22 cellular contexts compared by ENCODE assay signal in the genomic region with DNA sequence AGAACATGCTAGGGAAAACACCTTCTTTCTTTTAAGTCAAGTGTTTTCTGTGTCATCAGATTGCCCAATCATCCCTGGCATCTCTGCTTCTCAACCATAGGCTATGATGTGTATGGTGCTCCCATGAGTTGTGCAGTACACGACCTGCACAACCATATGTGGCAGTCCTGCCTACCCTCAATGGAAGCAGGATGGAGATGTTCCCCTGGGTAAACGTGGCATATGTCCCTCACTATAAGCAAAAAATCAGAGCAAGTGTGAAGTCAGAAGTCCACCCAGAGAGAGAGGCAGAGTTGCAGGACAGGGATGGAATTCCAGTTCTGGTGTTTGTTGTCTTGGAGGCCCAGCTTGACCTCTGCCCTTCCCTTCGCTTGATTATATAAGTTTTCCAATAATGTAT. TPM values are rescaled to one million over a fixed set of nuclear protein-coding genes. Genes with fewer than 3 reads are reported as not detected.
DNase-seq lines count a peak whose midpoint lies in the region; ATAC-seq, FAIRE-seq and TF ChIP-seq lines count a peak whose summit lies in the region.
"Had no signal": no experiment of that assay in that cellular context is flagged by ENCODE, and none has a peak within 500 bp of the region (broad histone marks: within the 10 kb centered on the region; RNA-seq: fewer than 3 reads in every experiment).

No MANE protein-coding gene starts in this region.

- H2AFZ ChIP-seq in GM23248, result peak overlapping the region; percentile 93; the same call in 1 of the 2 replicates
- H2AFZ ChIP-seq in K562 (ENCODE audit: low read depth, low read length), result peak overlapping the region; percentile 92

- DNase-seq in activated T-cell treated with anti-CD3 and anti-CD28 coated beads, Interleukin-2, amount 50 U/mL, for 72 hours, result no peak
- no peak for DNase-seq in activated T-cell treated with anti-CD3 and anti-CD28 coated beads, Interleukin-2, amount 50 U/mL, for 4 hours
- DNase-seq in GM23248, result no peak
- DNase-seq in K562 (ENCODE audit: extremely low read depth in 1 of 4, low spot score in 3 of 4), result no peak
- DNase-seq in natural killer cell treated with Interleukin-12 subunit alpha and Interleukin-12 subunit beta and Interleukin-15 and Interleukin-18, amount 100 ng/mL, for 72 hours (ENCODE audit: low spot score), result no peak
- DNase-seq: ACHN; activated CD4-positive, alpha-beta T cell treated with anti-CD3 and anti-CD28 coated beads, Interleukin-2, amount 50 U/mL, for 4 hours; activated T-cell treated with anti-CD3 and anti-CD28 coated beads, Interleukin-2, amount 50 U/mL, for 48 hours; dorsolateral prefrontal cortex; NCI-H1694 treated with DMSO at 0.1 percent for 48 hours; NCI-H2227 treated with DMSO at 0.1 percent for 48 hours; NCI-H774; PC-3; SIG-M5 had no signal

- H3K9me3 ChIP-seq in GM23248 (ENCODE audit: low read depth), result no peaks in the 10 kb centered on the region
- no peaks in the 10 kb centered on the region for H3K9me3 ChIP-seq in K562 (replicated peaks; ENCODE audit: control insufficient read depth, insufficient read depth, low read depth, low read length)

- H3K36me3 Mint-ChIP-seq in activated T-cell treated with anti-CD3 and anti-CD28 coated beads, Interleukin-2, amount 50 U/mL, for 72 hours (ENCODE audit: insufficient read depth in 2 of 2), result peaks cover 2 to 7% of the 10 kb centered on the region in 2 donors
- peaks cover 12% of the 10 kb centered on the region for H3K36me3 Mint-ChIP-seq in activated T-cell treated with anti-CD3 and anti-CD28 coated beads, Interleukin-2, amount 50 U/mL, for 4 hours (ENCODE audit: insufficient read depth)
- peaks cover 6% of the 10 kb centered on the region for H3K36me3 Mint-ChIP-seq in natural killer cell treated with Interleukin-12 subunit alpha and Interleukin-12 subunit beta and Interleukin-15 and Interleukin-18, amount 100 ng/mL, for 72 hours

- WGBS in GM23248 (ENCODE audit: low coverage in 1 of 2, low lambda C conversion rate in 2 of 2, missing lambda C conversion rate in 2 of 2), 2 experiments, result 78 to 81% methylated on average over 3 of the region's 3 CpGs
- WGBS in K562 (ENCODE audit: insufficient coverage, low coverage, missing lambda C conversion rate), result 25% methylated on average over 3 of the region's 3 CpGs

- H3K27ac ChIP-seq in GM23248 (no peak overlapping the region), K562 (ENCODE audit: extremely low read depth, low read depth, low read length) (no peak overlapping the region)
- H3K27ac ChIP-seq: C4-2B had no signal

- H3K9me2 ChIP-seq in GM23248 (ENCODE audit: insufficient read depth), result peaks cover 5% of the 10 kb centered on the region; the same call in 1 of the 2 replicates

- no peak for TF ChIP-seq RAD21 in K562 (CRISPR knock-in tag; conservative IDR thresholded peaks at IDR 0.05 in 1 of 2, IDR thresholded peaks at IDR 0.05 in 1 of 2)

- TF ChIP-seq CTCF in K562 (IDR thresholded peaks at IDR 0.05 in 2 of 3, conservative IDR thresholded peaks at IDR 0.05 in 1 of 3; ENCODE audit: insufficient read depth in 2 of 3, low read depth in 1 of 3, low read length in 3 of 3), result no peak

- H3K4me1 ChIP-seq in GM23248 (ENCODE audit: insufficient read depth) (peaks cover 19% of the 10 kb centered on the region), K562 (replicated peaks in 1 of 2; ENCODE audit: control insufficient read depth in 2 of 2, insufficient read depth in 2 of 2, low read length in 2 of 2) (peaks cover 18 to 20% of the 10 kb centered on the region in 2 experiments)

- no peak for TF ChIP-seq EP300 in K562 (IDR thresholded peaks at IDR 0.05; ENCODE audit: low read length)

- POLR2A ChIA-PET in K562 (lab: Yijun Ruan, JAX), result interaction anchor here (5.8 kb wide), 1 partner anchor 12 kb away, joined by 130 read pairs; the partner anchor contains the start of gene SNHG17

- no peaks in the 10 kb centered on the region for H3F3A ChIP-seq in GM23248 (ENCODE audit: insufficient read depth)

- peaks cover 37% of the 10 kb centered on the region for H3K4me1 Mint-ChIP-seq in activated T-cell treated with anti-CD3 and anti-CD28 coated beads, Interleukin-2, amount 50 U/mL, for 72 hours (ENCODE audit: low read depth)
- H3K4me1 Mint-ChIP-seq in activated T-cell treated with anti-CD3 and anti-CD28 coated beads, Interleukin-2, amount 50 U/mL, for 4 hours (ENCODE audit: low read depth), result peaks cover 29% of the 10 kb centered on the region
- H3K4me1 Mint-ChIP-seq in natural killer cell treated with Interleukin-12 subunit alpha and Interleukin-12 subunit beta and Interleukin-15 and Interleukin-18, amount 100 ng/mL, for 72 hours (ENCODE audit: low read depth in 2 of 2), result peaks cover 20% of the 10 kb centered on the region in 2 donors

- intact Hi-C loops in K562 (cut with micrococcal nuclease), result no loop called here

- no peaks in the 10 kb centered on the region for H3K9me1 ChIP-seq in K562 (ENCODE audit: control insufficient read depth, insufficient read depth, low read length)

- H3K27me3 Mint-ChIP-seq in activated T-cell treated with anti-CD3 and anti-CD28 coated beads, Interleukin-2, amount 50 U/mL, for 72 hours (ENCODE audit: low read depth), result no peaks in the 10 kb centered on the region
- H3K27me3 Mint-ChIP-seq in activated T-cell treated with anti-CD3 and anti-CD28 coated beads, Interleukin-2, amount 50 U/mL, for 4 hours (ENCODE audit: low read depth), result peaks cover 13% of the 10 kb centered on the region
- peaks cover 13 to 14% of the 10 kb centered on the region in 2 donors for H3K27me3 Mint-ChIP-seq in natural killer cell treated with Interleukin-12 subunit alpha and Interleukin-12 subunit beta and Interleukin-15 and Interleukin-18, amount 100 ng/mL, for 72 hours

- H3K9ac ChIP-seq in GM23248 (no peak overlapping the region), K562 (ENCODE audit: insufficient read depth in 1 of 2, low read depth in 2 of 2, low read length in 2 of 2) (no peak overlapping the region)

- H3K4me3 Mint-ChIP-seq in activated T-cell treated with anti-CD3 and anti-CD28 coated beads, Interleukin-2, amount 50 U/mL, for 72 hours, result peak overlapping the region in 1 of 2 donors; percentile 33
- H3K4me3 Mint-ChIP-seq in activated T-cell treated with anti-CD3 and anti-CD28 coated beads, Interleukin-2, amount 50 U/mL, for 4 hours, result no peak overlapping the region
- H3K4me3 Mint-ChIP-seq in natural killer cell treated with Interleukin-12 subunit alpha and Interleukin-12 subunit beta and Interleukin-15 and Interleukin-18, amount 100 ng/mL, for 72 hours, result peak overlapping the region; percentile 55

- H4K20me1 ChIP-seq in GM23248 (ENCODE audit: insufficient read depth) (no peaks in the 10 kb centered on the region), K562 (replicated peaks; ENCODE audit: control insufficient read depth, insufficient read depth, low read length) (no peaks in the 10 kb centered on the region)

- ATAC-seq in activated T-cell treated with anti-CD3 and anti-CD28 coated beads, Interleukin-2, amount 50 U/mL, for 72 hours (replicated peaks in 1 of 2), result no peak
- no peak for ATAC-seq in activated T-cell treated with anti-CD3 and anti-CD28 coated beads, Interleukin-2, amount 50 U/mL, for 4 hours
- ATAC-seq in K562 (no peak), GM21786 (IDR thresholded peaks at IDR 0.05; ENCODE audit: unreplicated experiment) (no peak), HG03108 (IDR thresholded peaks at IDR 0.05; ENCODE audit: unreplicated experiment) (no peak), GM18868 (IDR thresholded peaks at IDR 0.05; ENCODE audit: unreplicated experiment) (no peak)
- ATAC-seq in natural killer cell treated with Interleukin-12 subunit alpha and Interleukin-12 subunit beta and Interleukin-15 and Interleukin-18, amount 100 ng/mL, for 72 hours, result no peak
- ATAC-seq: PC-3; stimulated activated memory B cell treated with anti-CD40 and anti-IgM and Interleukin-4, amounts not matched to agents 10 μg/mL and 1 μg/mL and 100 μg/mL, for 72 hours had no signal

- no TSS peak for BruUV-seq in K562 (replicated peaks; lab: Mats Ljungman, UMichigan)

- H3K4me2 ChIP-seq in GM23248 (ENCODE audit: unreplicated experiment), result no peak overlapping the region
- H3K4me2 ChIP-seq in K562 (ENCODE audit: insufficient read depth, low read length), result no peak overlapping the region

- no peak for FAIRE-seq in K562 (lab: Jason Lieb, UNC)
- FAIRE-seq: frontal cortex, keratinocyte had no signal

- in situ Hi-C loops in GM23248 (cut with MboI), result no loop called here
- in situ Hi-C loops in K562 (cut with MboI), result no loop called here

- H3K27ac Mint-ChIP-seq in activated T-cell treated with anti-CD3 and anti-CD28 coated beads, Interleukin-2, amount 50 U/mL, for 72 hours, result peak overlapping the region; percentile 32
- peak overlapping the region; percentile 47 to 82 for H3K27ac Mint-ChIP-seq in natural killer cell treated with Interleukin-12 subunit alpha and Interleukin-12 subunit beta and Interleukin-15 and Interleukin-18, amount 100 ng/mL, for 72 hours

- H3K36me3 ChIP-seq in GM23248 (ENCODE audit: low read depth) (no peaks in the 10 kb centered on the region), K562 (ENCODE audit: control insufficient read depth, insufficient read depth, low read length) (peaks cover 23% of the 10 kb centered on the region)

- no peak for TF ChIP-seq POLR2A in K562 (conservative IDR thresholded peaks at IDR 0.05)

- H3K9me3 Mint-ChIP-seq in activated T-cell treated with anti-CD3 and anti-CD28 coated beads, Interleukin-2, amount 50 U/mL, for 72 hours, result peaks cover 0 to 1% of the 10 kb centered on the region in 2 donors
- H3K9me3 Mint-ChIP-seq in activated T-cell treated with anti-CD3 and anti-CD28 coated beads, Interleukin-2, amount 50 U/mL, for 4 hours, result no peaks in the 10 kb centered on the region
- H3K9me3 Mint-ChIP-seq in natural killer cell treated with Interleukin-12 subunit alpha and Interleukin-12 subunit beta and Interleukin-15 and Interleukin-18, amount 100 ng/mL, for 72 hours, result no peaks in the 10 kb centered on the region
- H3K9me3 Mint-ChIP-seq: stimulated activated memory B cell treated with anti-CD40 and anti-IgM and Interleukin-4, amounts not matched to agents 10 μg/mL and 1 μg/mL and 100 μg/mL, for 72 hours had no signal

- CTCF ChIA-PET in K562 (lab: Yijun Ruan, JAX; ENCODE audit: low intra/inter-chr PET ratio), result interaction anchor here (3.9 kb wide), 1 partner anchor 10 kb away, joined by 72 read pairs; the partner anchor contains the start of gene SNHG17

- H3K27me3 ChIP-seq in GM23248 (replicated peaks; ENCODE audit: insufficient read depth), result no peaks in the 10 kb centered on the region
- H3K27me3 ChIP-seq in K562 (ENCODE audit: control insufficient read depth in 2 of 2, insufficient read depth in 2 of 2, low read length in 2 of 2), result no peaks in the 10 kb centered on the region
- H3K27me3 ChIP-seq: dorsolateral prefrontal cortex had no signal

- H3K79me2 ChIP-seq in GM23248 (ENCODE audit: insufficient read depth) (peaks cover 26% of the 10 kb centered on the region; the same call in 1 of the 2 replicates), K562 (ENCODE audit: control insufficient read depth, insufficient read depth, low read length) (peaks cover 24% of the 10 kb centered on the region)

- H3K4me3 ChIP-seq in GM23248 (no peak overlapping the region), K562 (no peak overlapping the region)
- H3K4me3 ChIP-seq: lung had no signal

RNA-seq across cellular contexts. Expression of gene SNHG17, which starts 10.3 kb away (rescaled TPM):
- total RNA-seq in activated T-cell treated with anti-CD3 and anti-CD28 coated beads, Interleukin-2, amount 50 U/mL, for 72 hours, result 100 to 1,000 TPM; 119 to 137 TPM
- total RNA-seq in activated T-cell treated with anti-CD3 and anti-CD28 coated beads, Interleukin-2, amount 50 U/mL, for 4 hours, result 100 to 1,000 TPM; 138 to 310 (median 239) TPM
- total RNA-seq in GM23248 (2014; rRNA removed; shearing (Covaris generic)), result 5.4 and 15.2 TPM in 2 replicates
- polyA plus RNA-seq in GM23248 (2016; fragmentation: Nextera tagmentation; extraction: Ambion mirVana), result 28.0 and 29.1 TPM in 2 replicates
- 199 and 404 TPM in 2 replicates for total RNA-seq in K562 (2011; cell fraction: chromatin; rRNA removed; ENCODE audit: low replicate concordance)
- total RNA-seq in K562 (2011; cell fraction: nucleolus; rRNA removed), result 262 and 289 TPM in 2 replicates
- total RNA-seq in K562 (2011; cell fraction: nucleoplasm; rRNA removed), result 279 and 385 TPM in 2 replicates
- 57.7 and 72.7 TPM in 2 replicates for total RNA-seq in K562 (2014; rRNA removed)
- 66.3 and 73.6 TPM in 2 replicates for total RNA-seq in K562 (2014; rRNA removed; fragmentation: Illumina TruSeq; extraction: Trizol)
- 69.9 and 74.3 TPM in 2 replicates for total RNA-seq in K562 (2015; rRNA removed; fragmentation: Illumina TruSeq; extraction: Trizol)
- 106 and 112 TPM in 2 replicates for total RNA-seq in K562 (2021)
- 38.8 and 50.3 TPM in 2 replicates for polyA plus RNA-seq in K562 (2011; rRNA removed)
- 46.3 and 48.3 TPM in 2 replicates for polyA plus RNA-seq in K562 (2011; cell fraction: cytosol; rRNA removed)
- polyA plus RNA-seq in K562 (2011; cell fraction: nucleus; rRNA removed), result 168 and 245 TPM in 2 replicates
- 55.7 and 78.9 TPM in 2 replicates for polyA plus RNA-seq in K562 (2012)
- 32.6 and 39.0 TPM in 2 replicates for polyA plus RNA-seq in K562 (2014; fragmentation: Illumina TruSeq; extraction: Trizol)
- polyA plus RNA-seq in K562 (2014; fragmentation: Nextera tagmentation; extraction: Ambion mirVana), result 10 to 100 TPM; 29.8 to 35.9 TPM
- polyA plus RNA-seq in K562 (2014; rRNA removed), result 72.2 and 73.2 TPM in 2 replicates
- polyA minus RNA-seq in K562 (2011; rRNA and poly(A)+ RNA removed), result 318 and 400 TPM in 2 replicates
- polyA minus RNA-seq in K562 (2011; cell fraction: cytosol; rRNA and poly(A)+ RNA removed), result 171 and 228 TPM in 2 replicates
- 155 and 182 TPM in 2 replicates for polyA minus RNA-seq in K562 (2011; cell fraction: nucleus; rRNA and poly(A)+ RNA removed)
- total RNA-seq in natural killer cell treated with Interleukin-12 subunit alpha and Interleukin-12 subunit beta and Interleukin-15 and Interleukin-18, amount 100 ng/mL, for 72 hours, result 100 to 1,000 TPM in 1 of 2 donors, 10 to 100 TPM in 1; 71.4 to 182 TPM

RNA-seq across cellular contexts. Expression of gene RALGAPB, which starts 27.2 kb away (rescaled TPM):
- total RNA-seq in activated T-cell treated with anti-CD3 and anti-CD28 coated beads, Interleukin-2, amount 50 U/mL, for 72 hours, result 10 to 100 TPM; 39.5 to 43.3 TPM
- 10 to 100 TPM; 23.7 to 25.5 (median 24.8) TPM for total RNA-seq in activated T-cell treated with anti-CD3 and anti-CD28 coated beads, Interleukin-2, amount 50 U/mL, for 4 hours
- 20.2 and 25.8 TPM in 2 replicates for total RNA-seq in GM23248 (2014; rRNA removed; shearing (Covaris generic))
- 8.1 and 9.8 TPM in 2 replicates for polyA plus RNA-seq in GM23248 (2016; fragmentation: Nextera tagmentation; extraction: Ambion mirVana)
- total RNA-seq in K562 (2011; cell fraction: chromatin; rRNA removed; ENCODE audit: low replicate concordance), result 43.1 and 99.4 TPM in 2 replicates
- total RNA-seq in K562 (2011; cell fraction: nucleolus; rRNA removed), result 19.2 and 27.8 TPM in 2 replicates
- 47.1 and 72.9 TPM in 2 replicates for total RNA-seq in K562 (2011; cell fraction: nucleoplasm; rRNA removed)
- total RNA-seq in K562 (2014; rRNA removed), result 11.6 and 14.7 TPM in 2 replicates
- total RNA-seq in K562 (2014; rRNA removed; fragmentation: Illumina TruSeq; extraction: Trizol), result 18.5 and 21.2 TPM in 2 replicates
- 17.7 and 18.6 TPM in 2 replicates for total RNA-seq in K562 (2015; rRNA removed; fragmentation: Illumina TruSeq; extraction: Trizol)
- 21.7 and 23.8 TPM in 2 replicates for total RNA-seq in K562 (2021)
- 12.5 and 13.6 TPM in 2 replicates for polyA plus RNA-seq in K562 (2011; rRNA removed)
- 5.0 and 7.1 TPM in 2 replicates for polyA plus RNA-seq in K562 (2011; cell fraction: cytosol; rRNA removed)
- polyA plus RNA-seq in K562 (2011; cell fraction: nucleus; rRNA removed), result 29.2 and 35.6 TPM in 2 replicates
- 14.6 and 16.4 TPM in 2 replicates for polyA plus RNA-seq in K562 (2012)
- 21.1 and 25.6 TPM in 2 replicates for polyA plus RNA-seq in K562 (2014; fragmentation: Illumina TruSeq; extraction: Trizol)
- 1 to 10 TPM; 4.3 to 6.0 TPM for polyA plus RNA-seq in K562 (2014; fragmentation: Nextera tagmentation; extraction: Ambion mirVana)
- polyA plus RNA-seq in K562 (2014; rRNA removed), result 11.3 and 11.7 TPM in 2 replicates
- polyA minus RNA-seq in K562 (2011; rRNA and poly(A)+ RNA removed), result 33.0 and 33.6 TPM in 2 replicates
- polyA minus RNA-seq in K562 (2011; cell fraction: cytosol; rRNA and poly(A)+ RNA removed), result 14.9 and 19.5 TPM in 2 replicates
- 28.1 and 41.1 TPM in 2 replicates for polyA minus RNA-seq in K562 (2011; cell fraction: nucleus; rRNA and poly(A)+ RNA removed)
- total RNA-seq in natural killer cell treated with Interleukin-12 subunit alpha and Interleukin-12 subunit beta and Interleukin-15 and Interleukin-18, amount 100 ng/mL, for 72 hours, result 10 to 100 TPM; 37.7 to 41.4 TPM
